In the genomic region with DNA sequence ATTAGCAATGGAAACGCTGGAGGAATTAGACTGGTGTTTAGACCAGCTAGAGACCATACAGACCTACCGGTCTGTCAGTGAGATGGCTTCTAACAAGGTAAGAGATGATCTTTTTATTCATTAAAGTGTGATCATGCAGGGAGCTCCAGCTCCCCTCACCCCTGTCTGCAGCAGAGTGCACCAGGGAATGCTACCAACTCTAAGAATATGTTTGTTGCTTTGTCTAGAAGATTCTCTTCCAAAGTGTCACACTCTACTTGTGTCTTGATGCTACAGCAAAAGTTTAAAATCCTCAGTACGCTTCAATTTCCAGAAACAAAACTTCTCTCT, we compare ENCODE assay signal across 8 cellular contexts.
DNase-seq lines count a peak whose midpoint lies in the region; ATAC-seq and TF ChIP-seq lines count a peak whose summit lies in the region.

No MANE protein-coding gene starts in this region.

- TF ChIP-seq CTCF in chondrocyte (IDR thresholded peaks at IDR 0.05) (no peak), uterus (IDR thresholded peaks at IDR 0.05) (no peak)

- intact Hi-C loops in uterus (cut with DNase I; ENCODE audit: low total_unique reads), result loop anchor here (10.0 kb wide), 1 partner anchor 58 kb away; no protein-coding TSS in a partner anchor

- no peaks in the 10 kb centered on the region for H3K36me3 ChIP-seq in uterus

- peak overlapping the region; percentile 83 to 90 for H3K27ac ChIP-seq in uterus

- H3K4me1 ChIP-seq in mononuclear cell (ENCODE audit: insufficient read depth, low read length) (peaks cover 73% of the 10 kb centered on the region), uterus (no peaks in the 10 kb centered on the region)

- H3K4me1 Mint-ChIP-seq in activated naive CD4-positive, alpha-beta T cell treated with anti-CD3 and anti-CD28 coated beads, Interleukin-2, amount 10 ng/mL, durations not matched to agents 7 days and 5 days, result peaks cover 51% of the 10 kb centered on the region
- H3K4me1 Mint-ChIP-seq in chondrocyte (ENCODE audit: low read depth), result peaks cover 36% of the 10 kb centered on the region

- H3K36me3 Mint-ChIP-seq in activated naive CD4-positive, alpha-beta T cell treated with anti-CD3 and anti-CD28 coated beads, Interleukin-2, amount 10 ng/mL, durations not matched to agents 7 days and 5 days, result peaks cover 39% of the 10 kb centered on the region
- no peaks in the 10 kb centered on the region for H3K36me3 Mint-ChIP-seq in chondrocyte (ENCODE audit: low read depth)

- H3K27me3 ChIP-seq in mononuclear cell (ENCODE audit: insufficient read depth, low read length) (no peaks in the 10 kb centered on the region), uterus (no peaks in the 10 kb centered on the region)

- peak overlapping the region; percentile 98 for H3K4me3 Mint-ChIP-seq in activated naive CD4-positive, alpha-beta T cell treated with anti-CD3 and anti-CD28 coated beads, Interleukin-2, amount 10 ng/mL, durations not matched to agents 7 days and 5 days
- peak overlapping the region; percentile 78 for H3K4me3 Mint-ChIP-seq in chondrocyte (ENCODE audit: unreplicated experiment)

- TF ChIP-seq POLR2A in uterus (IDR thresholded peaks at IDR 0.05), result peak in 1 of 2 donors; percentile 0

- peak overlapping the region; percentile 98 for H3K27ac Mint-ChIP-seq in activated naive CD4-positive, alpha-beta T cell treated with anti-CD3 and anti-CD28 coated beads, Interleukin-2, amount 10 ng/mL, durations not matched to agents 7 days and 5 days
- peak overlapping the region; percentile 92 for H3K27ac Mint-ChIP-seq in chondrocyte (ENCODE audit: unreplicated experiment)

- H3K9me3 ChIP-seq in mononuclear cell (ENCODE audit: low read depth, low read length) (no peaks in the 10 kb centered on the region), uterus (no peaks in the 10 kb centered on the region)

- H3K27me3 Mint-ChIP-seq in activated naive CD4-positive, alpha-beta T cell treated with anti-CD3 and anti-CD28 coated beads, Interleukin-2, amount 10 ng/mL, durations not matched to agents 7 days and 5 days, result no peaks in the 10 kb centered on the region
- H3K27me3 Mint-ChIP-seq in chondrocyte (ENCODE audit: low read depth), result no peaks in the 10 kb centered on the region

- H3K9me3 Mint-ChIP-seq in activated naive CD4-positive, alpha-beta T cell treated with anti-CD3 and anti-CD28 coated beads, Interleukin-2, amount 10 ng/mL, durations not matched to agents 7 days and 5 days, result no peaks in the 10 kb centered on the region
- no peaks in the 10 kb centered on the region for H3K9me3 Mint-ChIP-seq in chondrocyte (ENCODE audit: low read depth)

- no peak for DNase-seq in activated naive CD4-positive, alpha-beta T cell treated with anti-CD3 and anti-CD28 coated beads, Interleukin-2, amount 10 ng/mL, durations not matched to agents 7 days and 5 days
- DNase-seq in activated naive CD4-positive, alpha-beta T cell treated with anti-CD3 and anti-CD28 coated beads, Interleukin-2, amount 50 U/mL, for 16 hours, result no peak
- DNase-seq in chondrocyte (ENCODE audit: low spot score) (no peak), uterus (no peak), GM19240 (ENCODE audit: insufficient read length, low spot score) (no peak)
- no peak for DNase-seq in effector CD8-positive, alpha-beta T cell (lab: John Stamatoyannopoulos, UW)

- ATAC-seq in esophagus mucosa, result no peak

- CTCF ChIA-PET in activated naive CD4-positive, alpha-beta T cell treated with anti-CD3 and anti-CD28 coated beads, Interleukin-2, amount 10 ng/mL, durations not matched to agents 7 days and 5 days (lab: Charles Lee), result interaction anchor here (0.7 to 2.5 kb wide), 12 partner anchors 15 to 113 kb away, joined by 3 to 16 read pairs (median 4); no protein-coding TSS in a partner anchor

- H3K4me3 ChIP-seq in mononuclear cell (ENCODE audit: low read length) (peak overlapping the region; percentile 79), uterus (peak overlapping the region; percentile 28 to 41)
